Comparison of ENCODE assay signal across 25 cellular contexts in the genomic region with DNA sequence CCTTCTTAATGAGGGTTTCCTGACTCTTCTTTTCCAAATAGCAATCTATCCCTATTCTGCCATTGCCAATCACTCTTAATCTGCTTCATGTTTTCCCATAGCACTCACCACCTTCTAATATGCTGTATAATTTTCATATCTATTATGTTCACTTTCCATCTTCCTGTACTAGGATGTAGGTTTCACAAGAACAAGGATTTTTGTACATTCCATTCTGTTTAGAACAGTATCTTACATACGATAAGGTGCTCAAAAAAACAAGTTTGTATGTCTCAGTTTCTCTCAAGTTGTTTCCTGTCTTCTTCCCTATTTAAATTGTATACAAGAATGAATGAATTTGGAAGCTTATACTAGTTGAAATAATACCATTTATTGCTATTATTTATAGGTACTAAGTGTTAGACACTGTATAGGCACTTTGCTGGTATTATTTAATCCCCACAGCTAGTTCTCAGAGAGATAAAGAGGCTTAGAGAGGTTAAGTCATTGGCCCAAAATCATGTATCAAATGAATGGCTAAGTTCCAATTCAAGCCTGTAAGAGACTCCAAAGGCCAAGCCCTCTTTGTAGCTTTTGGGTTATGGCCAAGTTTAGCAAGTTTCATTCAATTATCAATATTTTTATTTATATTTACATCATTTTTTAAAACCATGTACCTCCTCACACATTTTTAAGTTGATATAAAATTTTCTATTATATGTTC.
"Had no signal": no experiment of that assay in that cellular context is flagged by ENCODE, and none has a peak within 500 bp of the region (broad histone marks: within the 10 kb centered on the region; RNA-seq: fewer than 3 reads in every experiment).

No MANE protein-coding gene starts in this region.

- H3K4me1 ChIP-seq: left ventricle myocardium inferior, neural progenitor cell, right atrium auricular region, right lobe of liver, stomach, testis, thyroid gland, uterus had no signal

- H3K9me3 ChIP-seq: left ventricle myocardium inferior, neutrophil, ovary, right atrium auricular region, right lobe of liver, testis, thyroid gland, uterus had no signal

- H3K27me3 ChIP-seq: neural progenitor cell, neutrophil, ovary, right atrium auricular region, right lobe of liver, stomach, testis, thyroid gland, uterus had no signal

- DNase-seq: hippocampal formation; kidney; left colon; left ventricle myocardium inferior; mesendoderm; naive B cell; natural killer cell; nephron progenitor cell; occipital lobe; ovary; right lobe of liver; stimulated activated CD4-positive, alpha-beta T cell treated with anti-CD3 and anti-CD28 coated beads, Interleukin-12 subunit alpha, Interleukin-12 subunit beta, amount 100 ng/mL, for 4 hours; stimulated activated CD4-positive, alpha-beta T cell treated with anti-CD3 and anti-CD28 coated beads, Interleukin-15, amount 100 ng/mL, for 24 hours; stimulated activated CD4-positive, alpha-beta T cell treated with anti-CD3 and anti-CD28 coated beads, Interleukin-2, amount 100 ng/mL, for 24 hours; stimulated activated CD4-positive, alpha-beta T cell treated with anti-CD3 and anti-CD28 coated beads, Interleukin-4, amount 100 ng/mL, for 1 hour; stimulated activated naive B cell treated with anti-CD40 and anti-IgM and Interleukin-4, amounts not matched to agents 10 μg/mL and 1 μg/mL and 100 μg/mL, for 72 hours; stimulated activated naive CD8-positive, alpha-beta T cell treated with anti-CD3 and anti-CD28 coated beads, Interleukin-15, Interleukin-2, amounts not matched to agents 100 U/mL and 50 U/mL, for 24 hours; stomach; testis; thyroid gland; uterus had no signal

- H3K4me3 ChIP-seq: left ventricle myocardium inferior, lung, neural progenitor cell, ovary, right atrium auricular region, right lobe of liver, stomach, testis, thyroid gland, uterus had no signal

- ATAC-seq: left colon; natural killer cell; stimulated activated naive B cell treated with anti-CD40 and anti-IgM and Interleukin-4, amounts not matched to agents 10 μg/mL and 1 μg/mL and 100 μg/mL, for 72 hours; stimulated activated naive CD8-positive, alpha-beta T cell treated with anti-CD3 and anti-CD28 coated beads, Interleukin-15, Interleukin-2, amounts not matched to agents 100 U/mL and 50 U/mL, for 24 hours had no signal

- H3K36me3 ChIP-seq: left ventricle myocardium inferior, neutrophil, ovary, right lobe of liver, stomach, thyroid gland, uterus had no signal

- H3K27ac ChIP-seq: left ventricle myocardium inferior, neural progenitor cell, neutrophil, ovary, right atrium auricular region, right lobe of liver, stomach, testis, thyroid gland, uterus had no signal
